ENCODE assay signal across 14 cellular contexts in the genomic region with DNA sequence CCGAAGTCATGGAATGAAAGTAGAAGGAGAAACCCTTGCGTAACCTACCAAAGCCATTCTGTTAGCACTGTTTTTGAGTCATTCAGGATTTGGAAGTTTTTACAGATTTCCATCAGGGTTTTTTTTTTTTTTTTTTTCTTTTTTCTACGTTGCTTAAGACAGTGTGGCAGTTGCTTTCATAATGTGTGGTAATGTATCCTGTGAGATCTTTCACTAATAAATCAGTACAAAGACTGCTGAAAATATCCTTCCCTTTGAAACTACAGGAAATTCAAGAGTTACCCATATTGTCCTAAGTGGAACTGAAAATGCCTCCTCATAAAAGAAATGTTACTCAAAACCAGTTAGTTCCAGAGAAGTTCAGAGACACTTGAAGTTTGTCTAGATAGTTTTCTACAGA.
DNase-seq lines count a peak whose midpoint lies in the region; ATAC-seq and TF ChIP-seq lines count a peak whose summit lies in the region.
"Had no signal": no experiment of that assay in that cellular context is flagged by ENCODE, and none has a peak within 500 bp of the region (broad histone marks: within the 10 kb centered on the region; RNA-seq: fewer than 3 reads in every experiment).

No MANE protein-coding gene starts in this region.

- no peak for TF ChIP-seq EP300 in ovary (IDR thresholded peaks at IDR 0.05)

- H2AK5ac ChIP-seq in H9 (ENCODE audit: insufficient read length, low read length), result no peak overlapping the region

- no peak overlapping the region for H2AFZ ChIP-seq in H9 (ENCODE audit: low read length)

- H2BK5ac ChIP-seq in H9 (ENCODE audit: insufficient read length, low read length), result no peak overlapping the region

- H4K8ac ChIP-seq in H9 (replicated peaks; ENCODE audit: insufficient read length, low read depth, low read length), result no peak overlapping the region

- no peak overlapping the region for H3K27ac ChIP-seq in H9 (ENCODE audit: insufficient read length, low read depth, low read length)
- no peak overlapping the region for H3K27ac ChIP-seq in ovary
- H3K27ac ChIP-seq: prostate gland, VCaP had no signal

- no peak overlapping the region for H3K4me3 ChIP-seq in ovary
- H3K4me3 ChIP-seq: lung, prostate gland had no signal

- H3K9me3 Mint-ChIP-seq in H9, result no peaks in the 10 kb centered on the region
- H3K9me3 Mint-ChIP-seq: activated naive CD8-positive, alpha-beta T cell treated with anti-CD3 and anti-CD28 coated beads, Interleukin-2, amount 50 U/mL, for 24 hours; stimulated activated naive CD8-positive, alpha-beta T cell treated with anti-CD3 and anti-CD28 coated beads, Interleukin-15, Interleukin-2, amounts not matched to agents 100 ng/mL and 50 ng/mL, for 24 hours had no signal

- TF ChIP-seq POLR2A in ovary (IDR thresholded peaks at IDR 0.05), result no peak

- no peak overlapping the region for H4K5ac ChIP-seq in H9 (ENCODE audit: insufficient read length, low read depth, low read length)

- H3K4me1 Mint-ChIP-seq in H9, result peaks cover 0 to 4% of the 10 kb centered on the region in 2 experiments; a peak in 2 of 4 replicates

- no peak overlapping the region for H3K23ac ChIP-seq in H9 (ENCODE audit: insufficient read length, low read depth, low read length)

- no peaks in the 10 kb centered on the region for H3K23me2 ChIP-seq in H9 (ENCODE audit: insufficient read length, low read depth, low read length, poor library complexity, severe bottlenecking)

- H2BK20ac ChIP-seq in H9 (ENCODE audit: low read depth, low read length, poor library complexity, severe bottlenecking), result no peak overlapping the region

- H3K79me2 ChIP-seq in H9 (ENCODE audit: insufficient read depth, low read length), result peaks cover 2% of the 10 kb centered on the region; the same call in 1 of the 2 replicates

- no peak overlapping the region for H2BK12ac ChIP-seq in H9 (ENCODE audit: insufficient read length, low read depth, low read length)

- H3K79me1 ChIP-seq in H9 (ENCODE audit: insufficient read depth, low read depth, low read length, poor library complexity, severe bottlenecking), result no peaks in the 10 kb centered on the region

- H2BK120ac ChIP-seq in H9 (ENCODE audit: low read depth, low read length, poor library complexity, severe bottlenecking), result no peak overlapping the region

- H3T11ph ChIP-seq in H9 (ENCODE audit: low read length), result no peak overlapping the region

- H3K4me1 ChIP-seq in H9 (ENCODE audit: insufficient read depth, low read length) (0 out of 2 replicates have a peak, but pooled peaks cover 2% of the 10 kb centered on the region), ovary (ENCODE audit: insufficient read depth) (no peaks in the 10 kb centered on the region)
- H3K4me1 ChIP-seq: prostate gland had no signal

- H3K9ac ChIP-seq in H9 (ENCODE audit: extremely low read depth, insufficient read length, low read length), result no peak overlapping the region

- no peak overlapping the region for H3K4me3 Mint-ChIP-seq in H9
- H3K4me3 Mint-ChIP-seq: activated naive CD8-positive, alpha-beta T cell treated with anti-CD3 and anti-CD28 coated beads, Interleukin-2, amount 50 U/mL, for 24 hours; stimulated activated naive CD8-positive, alpha-beta T cell treated with anti-CD3 and anti-CD28 coated beads, Interleukin-15, Interleukin-2, amounts not matched to agents 100 ng/mL and 50 ng/mL, for 24 hours had no signal

- no peaks in the 10 kb centered on the region for H3K9me3 ChIP-seq in H9 (ENCODE audit: control insufficient read depth, low read depth, low read length)
- H3K9me3 ChIP-seq in ovary, result no peaks in the 10 kb centered on the region
- H3K9me3 ChIP-seq: prostate gland had no signal

- H3K36me3 Mint-ChIP-seq in H9 (ENCODE audit: insufficient read depth in 1 of 3, low read depth in 3 of 3), result peaks cover 0 to 5% (median 3%) of the 10 kb centered on the region in 3 experiments; a peak in 3 of 7 replicates

- H3K27me3 ChIP-seq in H9 (ENCODE audit: insufficient read depth, low read length), result no peaks in the 10 kb centered on the region
- H3K27me3 ChIP-seq in ovary, result no peaks in the 10 kb centered on the region

- no peaks in the 10 kb centered on the region for H3K27me3 Mint-ChIP-seq in H9 (ENCODE audit: low read depth)
- H3K27me3 Mint-ChIP-seq: activated naive CD8-positive, alpha-beta T cell treated with anti-CD3 and anti-CD28 coated beads, Interleukin-2, amount 50 U/mL, for 24 hours; stimulated activated naive CD8-positive, alpha-beta T cell treated with anti-CD3 and anti-CD28 coated beads, Interleukin-15, Interleukin-2, amounts not matched to agents 100 ng/mL and 50 ng/mL, for 24 hours had no signal

- H3K14ac ChIP-seq in H9 (ENCODE audit: insufficient read depth, low read length), result no peak overlapping the region

- no peak overlapping the region for H4K91ac ChIP-seq in H9 (ENCODE audit: insufficient read length, low read depth, low read length)

- no CpG with 5 or more reads among the region's 3 CpGs for WGBS in H9 (ENCODE audit: extremely low coverage, insufficient read length, low lambda C conversion rate)
- 76 to 93% (median 88%) methylated on average over 3 of the region's 3 CpGs for WGBS in ovary, 3 donors

- no peak overlapping the region for H2BK15ac ChIP-seq in H9 (ENCODE audit: low read depth, low read length)

- no peaks in the 10 kb centered on the region for H3K36me3 ChIP-seq in ovary
- H3K36me3 ChIP-seq: prostate gland had no signal

- no peaks in the 10 kb centered on the region for H4K20me1 ChIP-seq in H9 (ENCODE audit: control insufficient read depth, insufficient read depth, insufficient read length)

- ATAC-seq in left ventricle myocardium superior (peak; percentile 51), GM18502 (IDR thresholded peaks at IDR 0.05; ENCODE audit: poor library complexity, unreplicated experiment) (no peak)
- ATAC-seq: activated naive CD8-positive, alpha-beta T cell treated with anti-CD3 and anti-CD28 coated beads, Interleukin-2, amount 50 U/mL, for 24 hours had no signal

- DNase-seq in H9 (no peak), amniotic epithelial cell (ENCODE audit: low read depth) (peak; percentile 94), left ventricle myocardium superior (no peak), stromal cell of bone marrow (ENCODE audit: low read depth) (peak; percentile 57), ovary (no peak)
- DNase-seq in stimulated activated CD4-positive, alpha-beta T cell treated with anti-CD3 and anti-CD28 coated beads, Interleukin-1b, Interleukin-23, amount 100 ng/mL, for 48 hours, result no peak
- DNase-seq: activated CD8-positive, alpha-beta memory T cell treated with anti-CD3 and anti-CD28 coated beads, Interleukin-2, amount 50 U/mL, for 48 hours; activated naive CD8-positive, alpha-beta T cell treated with anti-CD3 and anti-CD28 coated beads, Interleukin-2, amount 50 U/mL, for 24 hours; MM.1S had no signal

- no peak overlapping the region for H3K18ac ChIP-seq in H9 (ENCODE audit: insufficient read length, low read depth, low read length)

- intact Hi-C loops in left ventricle myocardium superior (cut with micrococcal nuclease) (no loop called here), ovary (cut with DNase I) (no loop called here)

- H3K4me2 ChIP-seq in H9 (ENCODE audit: insufficient read depth, insufficient read length, low read length), result no peak overlapping the region

- no peak overlapping the region for H3K4ac ChIP-seq in H9 (ENCODE audit: low read depth, low read length)

- TF ChIP-seq CTCF in H9 (conservative IDR thresholded peaks at IDR 0.05) (no peak), ovary (IDR thresholded peaks at IDR 0.05) (no peak)

- peak overlapping the region in 2 of 3 experiments; percentile 11 to 62; a peak in 1 of 7 replicates for H3K27ac Mint-ChIP-seq in H9
- H3K27ac Mint-ChIP-seq: activated naive CD8-positive, alpha-beta T cell treated with anti-CD3 and anti-CD28 coated beads, Interleukin-2, amount 50 U/mL, for 24 hours; stimulated activated naive CD8-positive, alpha-beta T cell treated with anti-CD3 and anti-CD28 coated beads, Interleukin-15, Interleukin-2, amounts not matched to agents 100 ng/mL and 50 ng/mL, for 24 hours had no signal

- H3K56ac ChIP-seq in H9 (ENCODE audit: insufficient read length, low read depth, low read length), result no peak overlapping the region

Comparison
In these comparisons a context has a peak if more than half of its experiments do, and no peak if none do; other contexts are left out.
1. DNase-seq: peak in amniotic epithelial cell (single experiment) and stromal cell of bone marrow (single experiment); none in H9 (single experiment), left ventricle myocardium superior (single experiment), ovary (0 of 5) and stimulated activated CD4-positive, alpha-beta T cell treated with anti-CD3 and anti-CD28 coated beads, Interleukin-1b, Interleukin-23, amount 100 ng/mL, for 48 hours (single experiment).